Comparison of ENCODE assay signal across 22 cellular contexts in genomic region chr12:80205960-80206359, GRCh38.
"Had no signal": no experiment of that assay in that cellular context is flagged by ENCODE, and none has a peak within 500 bp of the region (broad histone marks: within the 10 kb centered on the region; RNA-seq: fewer than 3 reads in every experiment).

No MANE protein-coding gene starts in this region.

- H3K4me3 ChIP-seq: lung, psoas muscle, right lobe of liver, spleen, tibial artery, upper lobe of left lung, uterus had no signal

- DNase-seq: effector CD4-positive, alpha-beta T cell; endodermal cell; erythroblast; foreskin keratinocyte; immature natural killer cell; left ventricle myocardium superior; mesenchymal stem cell; midbrain; psoas muscle; retina; right lobe of liver; spleen; stimulated activated CD4-positive, alpha-beta T cell treated with anti-CD3 and anti-CD28 coated beads, Interleukin-15, amount 100 ng/mL, for 24 hours; stimulated activated CD4-positive, alpha-beta T cell treated with anti-CD3 and anti-CD28 coated beads, Interleukin-1b, Interleukin-23, amount 100 ng/mL, for 48 hours; stimulated activated CD4-positive, alpha-beta T cell treated with anti-CD3 and anti-CD28 coated beads, Interleukin-4, amount 100 ng/mL, for 24 hours; tibial artery; upper lobe of left lung; uterus had no signal

- H3K9me3 ChIP-seq: psoas muscle, right lobe of liver, spleen, tibial artery, upper lobe of left lung, uterus had no signal

- H3K36me3 ChIP-seq: right lobe of liver, spleen, tibial artery, upper lobe of left lung, uterus had no signal

- H3K27ac ChIP-seq: foreskin keratinocyte, parathyroid adenoma, psoas muscle, right lobe of liver, spleen, tibial artery, upper lobe of left lung, uterus had no signal

- ATAC-seq: foreskin keratinocyte; left ventricle myocardium superior; natural killer cell treated with Interleukin-12 subunit alpha and Interleukin-12 subunit beta and Interleukin-15 and Interleukin-18, amount 100 ng/mL, for 72 hours; psoas muscle; right lobe of liver; stimulated activated memory B cell treated with anti-CD40 and anti-IgM and Interleukin-4, amounts not matched to agents 10 μg/mL and 1 μg/mL and 100 μg/mL, for 72 hours had no signal

- H3K27me3 ChIP-seq: foreskin keratinocyte, right lobe of liver, spleen, tibial artery, upper lobe of left lung, uterus had no signal

- H3K4me1 ChIP-seq: foreskin keratinocyte, parathyroid adenoma, psoas muscle, right lobe of liver, spleen, tibial artery, upper lobe of left lung, uterus had no signal
